ENCODE assay signal across 1 cellular context in the genomic region with DNA sequence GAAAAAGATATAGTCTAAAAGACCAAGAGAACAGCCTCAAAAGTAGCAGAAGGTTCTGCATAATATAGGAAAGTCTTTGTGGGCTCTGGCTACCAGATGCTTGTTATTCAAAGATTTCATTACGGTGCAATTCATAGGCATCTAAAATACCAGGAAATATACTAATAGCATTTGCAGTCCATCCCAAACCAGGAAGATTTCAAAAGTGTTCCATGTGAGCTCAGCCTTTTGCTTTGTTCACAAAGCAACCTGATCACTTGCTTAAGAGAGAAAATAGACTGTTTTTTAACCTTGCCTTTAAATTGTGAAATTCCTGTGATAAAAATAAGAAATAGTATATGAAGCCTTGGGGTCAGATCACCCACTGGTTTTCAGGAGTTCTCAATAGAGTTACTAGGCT.
TF ChIP-seq lines count a peak whose summit lies in the region.

No MANE protein-coding gene starts in this region.

TF ChIP-seq in SK-N-SH, 30 proteins besides CTCF, POLR2A, EP300 and RAD21 (continued from another document):
- TF ChIP-seq, protein P1, sequence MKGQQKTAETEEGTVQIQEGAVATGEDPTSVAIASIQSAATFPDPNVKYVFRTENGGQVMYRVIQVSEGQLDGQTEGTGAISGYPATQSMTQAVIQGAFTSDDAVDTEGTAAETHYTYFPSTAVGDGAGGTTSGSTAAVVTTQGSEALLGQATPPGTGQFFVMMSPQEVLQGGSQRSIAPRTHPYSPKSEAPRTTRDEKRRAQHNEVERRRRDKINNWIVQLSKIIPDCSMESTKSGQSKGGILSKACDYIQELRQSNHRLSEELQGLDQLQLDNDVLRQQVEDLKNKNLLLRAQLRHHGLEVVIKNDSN (IDR thresholded peaks at IDR 0.05; ENCODE audit: borderline replicate concordance, low read depth) = no peak
- TF ChIP-seq GATA2 (CRISPR knock-in tag; IDR thresholded peaks at IDR 0.05) (no peak), YY1 (IDR thresholded peaks at IDR 0.05; ENCODE audit: low read depth) (no peak), FOXM1 (IDR thresholded peaks at IDR 0.05; ENCODE audit: low read depth) (no peak), FOXJ3 (CRISPR knock-in tag; IDR thresholded peaks at IDR 0.05) (no peak)
- TF ChIP-seq, protein P2, sequence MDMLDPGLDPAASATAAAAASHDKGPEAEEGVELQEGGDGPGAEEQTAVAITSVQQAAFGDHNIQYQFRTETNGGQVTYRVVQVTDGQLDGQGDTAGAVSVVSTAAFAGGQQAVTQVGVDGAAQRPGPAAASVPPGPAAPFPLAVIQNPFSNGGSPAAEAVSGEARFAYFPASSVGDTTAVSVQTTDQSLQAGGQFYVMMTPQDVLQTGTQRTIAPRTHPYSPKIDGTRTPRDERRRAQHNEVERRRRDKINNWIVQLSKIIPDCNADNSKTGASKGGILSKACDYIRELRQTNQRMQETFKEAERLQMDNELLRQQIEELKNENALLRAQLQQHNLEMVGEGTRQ (IDR thresholded peaks at IDR 0.05; ENCODE audit: borderline replicate concordance, low read depth, low read length) = no peak
